In the genomic region with DNA sequence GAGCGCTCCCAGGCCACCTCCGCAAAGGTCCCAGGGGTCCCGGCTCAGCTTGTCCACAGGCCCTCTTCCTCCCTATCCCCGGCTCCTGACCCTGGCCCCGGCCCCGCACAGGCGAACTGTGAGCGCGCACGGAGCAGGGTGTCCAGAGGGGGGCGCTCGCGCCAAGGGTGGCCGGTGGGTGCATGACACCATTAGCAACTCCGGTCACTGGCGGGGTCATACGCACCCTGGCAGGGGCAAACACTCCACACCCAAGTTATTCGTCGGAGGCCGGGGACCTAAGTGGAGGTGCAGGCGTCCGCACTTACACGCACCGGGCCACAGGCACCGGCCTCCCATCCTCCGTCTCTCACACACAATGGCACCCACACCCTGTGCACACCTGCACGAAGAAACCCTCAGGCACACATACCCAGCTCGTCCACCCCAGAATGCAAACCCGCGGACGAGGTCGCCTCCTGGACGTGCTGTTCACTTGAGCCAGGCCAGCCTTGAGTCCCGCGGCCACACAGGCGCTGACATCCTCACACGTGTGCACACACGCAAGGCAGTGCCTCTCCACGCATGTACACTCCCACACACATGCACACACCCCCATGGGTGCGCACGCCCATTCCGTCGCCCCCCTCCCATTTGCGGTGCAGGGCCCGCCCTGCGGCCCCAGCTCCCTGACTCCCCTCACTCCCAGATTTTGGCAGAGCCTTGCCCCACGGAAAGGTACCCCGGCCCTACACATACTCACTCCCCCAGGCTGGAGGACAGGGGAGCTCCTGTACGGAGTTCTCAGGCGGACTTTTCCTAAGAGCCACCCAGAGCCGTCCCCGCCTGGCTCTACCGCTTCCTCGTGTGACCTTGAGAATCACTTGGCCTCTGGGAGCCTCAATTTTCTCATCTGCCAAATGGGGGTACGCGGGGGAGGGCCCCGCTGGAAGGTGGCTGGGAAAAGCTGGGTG, we compare ENCODE assay signal across 8 cellular contexts. TPM values are rescaled to one million over a fixed set of nuclear protein-coding genes. Genes with fewer than 3 reads are reported as not detected.
DNase-seq lines count a peak whose midpoint lies in the region; ATAC-seq, FAIRE-seq and TF ChIP-seq lines count a peak whose summit lies in the region.

RASGRP2 (minus strand) TSS at position 552 of the 953 bp plus-strand sequence. CDS start 1,276 bp downstream, outside the sequence.

- peak; percentile 43 for DNase-seq in GM18507 (ENCODE audit: extremely low spot score, insufficient read length, low read depth)
- DNase-seq in activated T-helper 1 cell treated with Interleukin-2 at 50 U/mL for 16 hours (ENCODE audit: low read depth) = peak; percentile 79
- peak; percentile 32 for DNase-seq in fibroblast of pulmonary artery (ENCODE audit: low read depth)
- peak; percentile 58 for DNase-seq in neural progenitor cell (ENCODE audit: low spot score)
- DNase-seq in amniotic stem cell (lab: John Stamatoyannopoulos, UW) = no peak

- TF ChIP-seq CTCF in OCI-LY1 (IDR thresholded peaks at IDR 0.05; ENCODE audit: low read length) (peak; percentile 83), fibroblast of pulmonary artery (IDR thresholded peaks at IDR 0.05; ENCODE audit: low read length, missing control alignments) (peak; percentile 46), neural progenitor cell (IDR thresholded peaks at IDR 0.05) (peak; percentile 63)

- H3K4me3 ChIP-seq in OCI-LY1 (ENCODE audit: low read depth, low read length, poor library complexity, severe bottlenecking) = peak within 1 kb of the TSS; percentile 60
- peak within 1 kb of the TSS; percentile 21 for H3K4me3 ChIP-seq in fibroblast of pulmonary artery (replicated peaks; ENCODE audit: low read depth, low read length)
- peak within 1 kb of the TSS; percentile 62 for H3K4me3 ChIP-seq in neural progenitor cell
- H3K4me3 ChIP-seq in subcutaneous abdominal adipose tissue (ENCODE audit: low read depth in 1 of 5, low read length in 5 of 5) = peak within 1 kb of the TSS in 4 of 5 donors; percentile 57 to 85 (median 76)

- H3K4me1 ChIP-seq in OCI-LY1 (ENCODE audit: insufficient read depth, low read length, severe bottlenecking) = peaks cover 35% of the 10 kb centered on the region
- H3K4me1 ChIP-seq in neural progenitor cell = peaks cover 14% of the 10 kb centered on the region
- H3K4me1 ChIP-seq in subcutaneous abdominal adipose tissue (ENCODE audit: control insufficient read depth in 5 of 5, insufficient read depth in 5 of 5, low read length in 5 of 5) = peaks cover 0 to 48% (median 45%) of the 10 kb centered on the region in 5 donors

- ATAC-seq in GM18519 (IDR thresholded peaks at IDR 0.05; ENCODE audit: low FRiP score, unreplicated experiment) = no peak

- no peaks in the 10 kb centered on the region for H3K9me2 ChIP-seq in OCI-LY1 (ENCODE audit: low read depth, low read length)

- H3K79me2 ChIP-seq in OCI-LY1 (ENCODE audit: insufficient read depth, low read length) = no peaks in the 10 kb centered on the region
- H3K79me2 ChIP-seq in neural progenitor cell (ENCODE audit: low read depth) = no peaks in the 10 kb centered on the region

- peak within 1 kb of the TSS; percentile 81 for H3K4me3 Mint-ChIP-seq in neural progenitor cell

- no peaks in the 10 kb centered on the region; the same call in 1 of the 2 replicates for H3K27me3 ChIP-seq in OCI-LY1 (ENCODE audit: insufficient read depth, low read length)
- peaks cover 84% of the 10 kb centered on the region for H3K27me3 ChIP-seq in neural progenitor cell
- peaks cover 7 to 18% (median 14%) of the 10 kb centered on the region in 5 donors for H3K27me3 ChIP-seq in subcutaneous abdominal adipose tissue (ENCODE audit: control insufficient read depth in 5 of 5, insufficient read depth in 4 of 5, low read length in 5 of 5)

- H3K36me3 ChIP-seq in OCI-LY1 (ENCODE audit: insufficient read depth, low read length) = no peaks in the 10 kb centered on the region
- no peaks in the 10 kb centered on the region for H3K36me3 ChIP-seq in neural progenitor cell
- peaks cover 0 to 8% (median 2%) of the 10 kb centered on the region in 5 donors for H3K36me3 ChIP-seq in subcutaneous abdominal adipose tissue (ENCODE audit: control insufficient read depth in 5 of 5, insufficient read depth in 5 of 5, low read length in 5 of 5)

- H3K9me3 ChIP-seq in OCI-LY1 (ENCODE audit: low read length) (no peaks in the 10 kb centered on the region), neural progenitor cell (ENCODE audit: low read depth) (no peaks in the 10 kb centered on the region), subcutaneous abdominal adipose tissue (ENCODE audit: control insufficient read depth in 5 of 5, low read length in 5 of 5) (no peaks in the 10 kb centered on the region)

- H3K36me3 Mint-ChIP-seq in neural progenitor cell = no peaks in the 10 kb centered on the region

- H2AFZ ChIP-seq in OCI-LY1 (ENCODE audit: low read length) = no peak within 1 kb of the TSS
- peak within 1 kb of the TSS; percentile 60 for H2AFZ ChIP-seq in neural progenitor cell (replicated peaks)

- H3F3A ChIP-seq in OCI-LY1 (ENCODE audit: insufficient read depth, low read length) = no peaks in the 10 kb centered on the region
- H3F3A ChIP-seq in neural progenitor cell (ENCODE audit: low read depth) = peaks cover 50% of the 10 kb centered on the region

- H3K27ac Mint-ChIP-seq in neural progenitor cell = peak within 1 kb of the TSS; percentile 36

- H3K4me2 ChIP-seq in OCI-LY1 (ENCODE audit: low read length) (peak within 1 kb of the TSS; percentile 98), neural progenitor cell (peak within 1 kb of the TSS; percentile 88)

- H3K4me1 Mint-ChIP-seq in neural progenitor cell = peaks cover 19% of the 10 kb centered on the region

- peak; percentile 24 for FAIRE-seq in GM18507 (lab: Jason Lieb, UNC)

- H3K9ac ChIP-seq in OCI-LY1 (ENCODE audit: low read length) = peak within 1 kb of the TSS; percentile 78
- no peak within 1 kb of the TSS for H3K9ac ChIP-seq in neural progenitor cell
- H3K9ac ChIP-seq in subcutaneous abdominal adipose tissue (ENCODE audit: low read length in 5 of 5) = peak within 1 kb of the TSS in 4 of 5 donors; percentile 35 to 66 (median 54)

- no peaks in the 10 kb centered on the region for H3K9me3 Mint-ChIP-seq in neural progenitor cell

- H3K27me3 Mint-ChIP-seq in neural progenitor cell (ENCODE audit: insufficient read depth, low read depth) = peaks cover 35% of the 10 kb centered on the region

- no peaks in the 10 kb centered on the region for H4K20me1 ChIP-seq in OCI-LY1 (ENCODE audit: insufficient read depth, low read length)
- H4K20me1 ChIP-seq in neural progenitor cell (ENCODE audit: low read depth) = peaks cover 34% of the 10 kb centered on the region

- peak within 1 kb of the TSS; percentile 77 for H3K27ac ChIP-seq in OCI-LY1 (ENCODE audit: low read depth, low read length, poor library complexity, severe bottlenecking)
- no peak within 1 kb of the TSS for H3K27ac ChIP-seq in neural progenitor cell
- H3K27ac ChIP-seq in subcutaneous abdominal adipose tissue (ENCODE audit: low read depth, low read length) = peak within 1 kb of the TSS; percentile 57

RNA-seq across cellular contexts. Expression of gene RASGRP2, which starts in this region (rescaled TPM):
- total RNA-seq in neural progenitor cell (ENCODE audit: low replicate concordance) = 0.06 and 1.8 TPM in 2 replicates

Comparison
In these comparisons a context has a peak if more than half of its experiments do, and no peak if none do; other contexts are left out.
1. H3K4me3 ChIP-seq: peak in every context shown above with its lines; median percentile 76 in subcutaneous abdominal adipose tissue; 62 in neural progenitor cell; 60 in OCI-LY1; 21 in fibroblast of pulmonary artery.